ENCODE assay signal across 13 cellular contexts in the genomic region with DNA sequence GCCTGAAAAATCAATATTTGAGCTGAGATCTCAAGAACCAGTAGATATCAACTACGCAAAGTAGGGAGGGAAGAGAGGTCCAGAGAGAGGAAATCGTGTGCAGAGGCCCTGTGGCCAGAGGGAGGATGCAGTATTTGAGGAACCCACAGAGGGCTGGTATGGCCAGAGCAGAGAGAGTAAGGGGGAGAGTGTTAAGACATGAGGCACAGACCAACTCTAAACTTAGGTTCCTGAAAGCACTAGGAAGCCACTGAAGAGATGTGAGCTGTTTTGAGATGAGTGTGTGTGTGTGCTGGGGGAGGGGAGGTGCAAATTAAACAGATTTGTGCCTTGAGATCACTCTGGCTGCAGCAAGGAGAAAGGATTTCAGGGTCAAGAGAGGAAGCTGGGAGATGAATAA. TPM values are rescaled to one million over a fixed set of nuclear protein-coding genes. Genes with fewer than 3 reads are reported as not detected.
DNase-seq lines count a peak whose midpoint lies in the region; ATAC-seq and TF ChIP-seq lines count a peak whose summit lies in the region.
"Had no signal": no experiment of that assay in that cellular context is flagged by ENCODE, and none has a peak within 500 bp of the region (broad histone marks: within the 10 kb centered on the region; RNA-seq: fewer than 3 reads in every experiment).

No MANE protein-coding gene starts in this region.

- ATAC-seq in GM18867 (IDR thresholded peaks at IDR 0.05; ENCODE audit: unreplicated experiment) (peak; percentile 93), GM21526 (IDR thresholded peaks at IDR 0.05; ENCODE audit: low FRiP score, unreplicated experiment) (peak; percentile 68), HG03280 (IDR thresholded peaks at IDR 0.05; ENCODE audit: unreplicated experiment) (peak; percentile 78)
- ATAC-seq in central memory CD8-positive, alpha-beta T cell (replicated peaks; ENCODE audit: extremely low read depth, poor library complexity, severe bottlenecking), result no peak
- ATAC-seq: right cardiac atrium had no signal

- peaks cover 3% of the 10 kb centered on the region for H3K36me3 Mint-ChIP-seq in central memory CD8-positive, alpha-beta T cell (ENCODE audit: insufficient read depth)
- no peaks in the 10 kb centered on the region for H3K36me3 Mint-ChIP-seq in mesothelial cell of epicardium
- no peaks in the 10 kb centered on the region for H3K36me3 Mint-ChIP-seq in neural progenitor cell
- H3K36me3 Mint-ChIP-seq: memory B cell had no signal

- no peaks in the 10 kb centered on the region for H3K27me3 ChIP-seq in neural progenitor cell

- peak overlapping the region; percentile 39 for H3K27ac Mint-ChIP-seq in central memory CD8-positive, alpha-beta T cell (ENCODE audit: low read depth)
- H3K27ac Mint-ChIP-seq in mesothelial cell of epicardium, result no peak overlapping the region
- H3K27ac Mint-ChIP-seq in neural progenitor cell, result no peak overlapping the region
- H3K27ac Mint-ChIP-seq: memory B cell had no signal

- no peak overlapping the region for H3K27ac ChIP-seq in neural progenitor cell

- no peaks in the 10 kb centered on the region for H4K20me1 ChIP-seq in neural progenitor cell (ENCODE audit: low read depth)

- H3K4me3 Mint-ChIP-seq in central memory CD8-positive, alpha-beta T cell, result no peak overlapping the region
- no peak overlapping the region for H3K4me3 Mint-ChIP-seq in mesothelial cell of epicardium
- H3K4me3 Mint-ChIP-seq in neural progenitor cell, result no peak overlapping the region
- H3K4me3 Mint-ChIP-seq: memory B cell had no signal

- no peaks in the 10 kb centered on the region for H3K36me3 ChIP-seq in neural progenitor cell

- H2AFZ ChIP-seq in neural progenitor cell (replicated peaks), result no peak overlapping the region

- no peaks in the 10 kb centered on the region for H3F3A ChIP-seq in neural progenitor cell (ENCODE audit: low read depth)

- DNase-seq in central memory CD8-positive, alpha-beta T cell (ENCODE audit: low spot score in 2 of 2), result no peak
- DNase-seq in mesothelial cell of epicardium (ENCODE audit: low spot score in 2 of 2, unreplicated experiment in 2 of 2) (no peak), neural progenitor cell (ENCODE audit: low spot score) (no peak), inferior parietal cortex (ENCODE audit: extremely low spot score) (no peak)
- DNase-seq: DMS79 treated with DMSO at 0.1 percent for 48 hours, NCI-H526, right cardiac atrium had no signal

- no peak overlapping the region for H3K4me2 ChIP-seq in neural progenitor cell

- H3K4me3 ChIP-seq in neural progenitor cell, result no peak overlapping the region

- no peaks in the 10 kb centered on the region for H3K9me3 ChIP-seq in neural progenitor cell (ENCODE audit: low read depth)

- no peaks in the 10 kb centered on the region for H3K27me3 Mint-ChIP-seq in central memory CD8-positive, alpha-beta T cell
- H3K27me3 Mint-ChIP-seq in mesothelial cell of epicardium (ENCODE audit: low read depth) (peaks cover 15% of the 10 kb centered on the region), neural progenitor cell (ENCODE audit: insufficient read depth, low read depth) (peaks cover 5% of the 10 kb centered on the region)

- no peaks in the 10 kb centered on the region for H3K9me3 Mint-ChIP-seq in central memory CD8-positive, alpha-beta T cell
- H3K9me3 Mint-ChIP-seq in mesothelial cell of epicardium (no peaks in the 10 kb centered on the region), neural progenitor cell (no peaks in the 10 kb centered on the region)
- H3K9me3 Mint-ChIP-seq: memory B cell had no signal

- H3K4me1 Mint-ChIP-seq in central memory CD8-positive, alpha-beta T cell, result peaks cover 4% of the 10 kb centered on the region
- H3K4me1 Mint-ChIP-seq in mesothelial cell of epicardium (no peaks in the 10 kb centered on the region), neural progenitor cell (no peaks in the 10 kb centered on the region)
- H3K4me1 Mint-ChIP-seq: memory B cell had no signal

- no peaks in the 10 kb centered on the region for H3K79me2 ChIP-seq in neural progenitor cell (ENCODE audit: low read depth)

- H3K9ac ChIP-seq in neural progenitor cell, result no peak overlapping the region

- H3K4me1 ChIP-seq in neural progenitor cell, result no peaks in the 10 kb centered on the region

- no peak for TF ChIP-seq CTCF in mesothelial cell of epicardium (IDR thresholded peaks at IDR 0.05; ENCODE audit: unreplicated experiment)
- TF ChIP-seq CTCF in neural progenitor cell (IDR thresholded peaks at IDR 0.05), result no peak

RNA-seq across cellular contexts. Expression of a gene that starts 10.9 kb away (rescaled TPM):
- total RNA-seq in mesothelial cell of epicardium (not detected in 3 replicates), neural progenitor cell (ENCODE audit: low replicate concordance) (not detected in 2 replicates)
- total RNA-seq: chondrocyte, H4, right cardiac atrium had no signal

RNA-seq across cellular contexts. Expression of a gene that starts 21.9 kb away (rescaled TPM):
- total RNA-seq in mesothelial cell of epicardium (0.34 to 0.42 TPM (median 0.34 TPM) in 3 replicates), neural progenitor cell (ENCODE audit: low replicate concordance) (not detected in 2 replicates)
- total RNA-seq: chondrocyte, H4, right cardiac atrium had no signal
